In genomic region chr11:33257897-33258630, GRCh38 we compare ENCODE assay signal across 8 cellular contexts. TPM values are rescaled to one million over a fixed set of nuclear protein-coding genes. Genes with fewer than 3 reads are reported as not detected.
DNase-seq lines count a peak whose midpoint lies in the region; ATAC-seq and TF ChIP-seq lines count a peak whose summit lies in the region.

No MANE protein-coding gene starts in this region.

- no peaks in the 10 kb centered on the region for H3K27me3 Mint-ChIP-seq in activated CD8-positive, alpha-beta T cell treated with anti-CD3 and anti-CD28 coated beads for 36 hours

- CTCF ChIA-PET in activated CD8-positive, alpha-beta T cell treated with anti-CD3 and anti-CD28 coated beads for 36 hours (lab: Charles Lee), result interaction anchor here (1.5 kb wide), 1 partner anchor 68 kb away, joined by 3 read pairs; no protein-coding TSS in a partner anchor

- H3K27ac Mint-ChIP-seq in activated CD8-positive, alpha-beta T cell treated with anti-CD3 and anti-CD28 coated beads for 36 hours, result peak overlapping the region; percentile 99

- no peak for TF ChIP-seq CTCF in activated CD8-positive, alpha-beta T cell treated with anti-CD3 and anti-CD28 coated beads for 36 hours (IDR thresholded peaks at IDR 0.05)

- H3K4me1 Mint-ChIP-seq in activated CD8-positive, alpha-beta T cell treated with anti-CD3 and anti-CD28 coated beads for 36 hours (ENCODE audit: low read depth), result peaks cover 40% of the 10 kb centered on the region

- H3K27me3 ChIP-seq in ectodermal cell (ENCODE audit: control insufficient read depth, insufficient read depth, low read length, poor library complexity, severe bottlenecking), result peaks cover 12% of the 10 kb centered on the region

- peaks cover 7% of the 10 kb centered on the region for H3K4me1 ChIP-seq in ectodermal cell (ENCODE audit: control insufficient read depth, insufficient read depth, low read length)

- peak overlapping the region; percentile 97 for H3K4me3 ChIP-seq in ectodermal cell (ENCODE audit: insufficient read depth, low read depth, low read length)

- H3K36me3 ChIP-seq in ectodermal cell (ENCODE audit: control insufficient read depth, insufficient read depth, low read length), result no peaks in the 10 kb centered on the region

- WGBS in ectodermal cell, 2 experiments, result 0% methylated on average over 83 of the region's 83 CpGs

- peak; percentile 22 to 96 (median 80) for DNase-seq in C1 segment of cervical spinal cord (lab: John Stamatoyannopoulos, UW)
- peak; percentile 86 for DNase-seq in NCI-H748 (lab: John Stamatoyannopoulos, UW; ENCODE audit: unreplicated experiment)
- peak; percentile 81 for DNase-seq in activated CD8-positive, alpha-beta T cell treated with anti-CD3 and anti-CD28 coated beads for 36 hours
- DNase-seq in lung microvascular endothelial cell (ENCODE audit: low read depth in 2 of 2), result peak; percentile 75 to 91
- DNase-seq in stimulated activated CD4-positive, alpha-beta T cell treated with anti-CD3 and anti-CD28 coated beads, TNF-alpha, amount 100 ng/mL, for 4 hours (ENCODE audit: low read depth in 3 of 3), result peak; percentile 43 to 52 (median 52)

- peak overlapping the region; percentile 96 for H3K27ac ChIP-seq in ectodermal cell (ENCODE audit: insufficient read depth, low read depth, low read length, poor library complexity, severe bottlenecking)

- no peaks in the 10 kb centered on the region for H3K9me3 ChIP-seq in ectodermal cell (ENCODE audit: control insufficient read depth, low read length)

- peak; percentile 37 for ATAC-seq in GM19351 (IDR thresholded peaks at IDR 0.05; ENCODE audit: unreplicated experiment)
- peak; percentile 34 for ATAC-seq in HG03520 (IDR thresholded peaks at IDR 0.05; ENCODE audit: unreplicated experiment)
- peak; percentile 50 for ATAC-seq in activated CD8-positive, alpha-beta T cell treated with anti-CD3 and anti-CD28 coated beads for 36 hours

- intact Hi-C loops in activated CD8-positive, alpha-beta T cell treated with anti-CD3 and anti-CD28 coated beads for 36 hours (cut with micrococcal nuclease), result loop anchor here (10.0 kb wide), 1 partner anchor 93 kb away; the partner anchor contains the start of gene CSTF3

- no peaks in the 10 kb centered on the region for H3K9me3 Mint-ChIP-seq in activated CD8-positive, alpha-beta T cell treated with anti-CD3 and anti-CD28 coated beads for 36 hours

- POLR2A ChIA-PET in activated CD8-positive, alpha-beta T cell treated with anti-CD3 and anti-CD28 coated beads for 36 hours (lab: Charles Lee), result no interaction called here

- H3K36me3 Mint-ChIP-seq in activated CD8-positive, alpha-beta T cell treated with anti-CD3 and anti-CD28 coated beads for 36 hours (ENCODE audit: low read depth), result peaks cover 7% of the 10 kb centered on the region

- H3K4me3 Mint-ChIP-seq in activated CD8-positive, alpha-beta T cell treated with anti-CD3 and anti-CD28 coated beads for 36 hours, result peak overlapping the region; percentile 97

RNA-seq across cellular contexts. Expression of gene HIPK3, which starts 0.9 kb away (rescaled TPM):
- 10 to 100 TPM; 27.3 to 28.2 TPM for total RNA-seq in activated CD8-positive, alpha-beta T cell treated with anti-CD3 and anti-CD28 coated beads for 36 hours
- polyA plus RNA-seq in ectodermal cell (2013, experiment 1 of 4), result 8.6 TPM
- 8.6 TPM for polyA plus RNA-seq in ectodermal cell (2013, experiment 2 of 4)
- polyA plus RNA-seq in ectodermal cell (2013, experiment 3 of 4), result 8.0 TPM
- 9.9 TPM for polyA plus RNA-seq in ectodermal cell (2013, experiment 4 of 4)
- total RNA-seq in lung microvascular endothelial cell, result 45.1 and 107 TPM in 2 replicates

Comparison
In these comparisons a context has a peak if more than half of its experiments do, and no peak if none do; other contexts are left out.
1. Peak in every context shown above with its lines: DNase-seq, ATAC-seq, H3K4me3 ChIP-seq and H3K27ac ChIP-seq.